Comparison of ENCODE assay signal across 8 cellular contexts in the genomic region with DNA sequence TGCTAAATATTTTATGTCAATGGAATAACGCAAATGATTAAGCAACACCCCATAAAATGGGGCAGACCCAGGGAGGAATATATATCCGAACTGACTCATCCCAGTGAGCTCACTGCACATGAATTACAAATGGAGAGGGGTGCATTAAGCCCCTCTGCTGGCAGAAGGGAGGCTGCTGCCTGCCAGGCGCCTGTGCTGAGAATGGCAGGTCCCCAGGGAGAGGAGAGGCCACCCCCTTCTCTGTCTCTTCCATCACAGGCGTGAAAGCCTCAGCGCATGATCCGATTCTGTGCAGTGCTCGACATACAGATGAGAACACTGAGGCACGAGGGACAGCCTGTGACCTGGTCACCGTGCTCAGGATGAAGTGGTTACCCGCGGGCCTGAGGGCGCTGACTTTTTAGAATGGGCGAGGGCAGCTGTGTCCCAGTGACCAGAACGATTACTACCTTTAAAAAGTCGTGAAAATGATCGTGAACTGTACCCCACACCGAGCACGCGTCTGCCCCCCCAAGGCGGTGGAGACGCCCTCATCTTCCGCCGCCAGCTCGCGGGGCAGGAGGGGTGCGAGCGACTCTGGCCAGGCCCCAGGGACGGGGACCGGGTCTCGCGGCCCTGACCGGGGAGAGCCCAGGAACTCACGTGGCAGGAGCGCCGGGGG.
DNase-seq lines count a peak whose midpoint lies in the region; ATAC-seq, FAIRE-seq and TF ChIP-seq lines count a peak whose summit lies in the region.
"Not testable (repeated sequence)": the region's sequence is repeated elsewhere in the genome, so short reads cannot be mapped to it uniquely, and the experiment has no call there.

No MANE protein-coding gene starts in this region.

- not testable (repeated sequence) for H3K36me3 Mint-ChIP-seq in T-cell; activated naive CD8-positive, alpha-beta T cell

- H3K9ac ChIP-seq in MM.1S (ENCODE audit: low read length) (peak overlapping the region; percentile 75), HepG2 (ENCODE audit: insufficient read depth, low read depth, low read length) (peak overlapping the region; percentile 73)

- H3K4me3 Mint-ChIP-seq in T-cell: peak overlapping the region; percentile 93 to 99 (median 94)
- H3K4me3 Mint-ChIP-seq in activated naive CD8-positive, alpha-beta T cell: peak overlapping the region; percentile 98

- H3K27ac Mint-ChIP-seq in T-cell: peak overlapping the region; percentile 81 to 82
- H3K27ac Mint-ChIP-seq in activated naive CD8-positive, alpha-beta T cell: peak overlapping the region; percentile 90

- not testable (repeated sequence) for ATAC-seq in T-cell (replicated peaks in 1 of 4); HepG2

- not testable (repeated sequence) for H3K9me2 ChIP-seq in MM.1S (replicated peaks; ENCODE audit: insufficient read depth, low read length)

- H3K27me3 ChIP-seq in MM.1S (replicated peaks; ENCODE audit: insufficient read depth, low read length); HepG2 (ENCODE audit: control insufficient read depth in 1 of 2, insufficient read depth in 2 of 2, low read length in 2 of 2); vagina: not testable (repeated sequence)

- TF ChIP-seq CTCF in MM.1S (IDR thresholded peaks at IDR 0.05; ENCODE audit: low read length); epithelial cell of proximal tubule (conservative IDR thresholded peaks at IDR 0.05; ENCODE audit: low read depth, low read length); HepG2 (CRISPR knock-in tag; IDR thresholded peaks at IDR 0.05); retinal pigment epithelial cell (conservative IDR thresholded peaks at IDR 0.05; ENCODE audit: low read depth, low read length); vagina (IDR thresholded peaks at IDR 0.05): not testable (repeated sequence)

- not testable (repeated sequence) for TF ChIP-seq EP300 in HepG2 (IDR thresholded peaks at IDR 0.05; ENCODE audit: low read depth in 2 of 2, low read length in 2 of 2); HepG2 (CRISPR knock-in tag; IDR thresholded peaks at IDR 0.05; ENCODE audit: borderline replicate concordance)

- H2AFZ ChIP-seq in MM.1S (ENCODE audit: low read length): peak overlapping the region; percentile 42; the same call in 1 of the 2 replicates
- H2AFZ ChIP-seq in HepG2 (ENCODE audit: low read length): not testable (repeated sequence)

- BruUV-seq in HepG2 (replicated peaks; lab: Mats Ljungman, UMichigan): TSS peak; percentile 61

- CTCF ChIA-PET in T-cell (lab: Charles Lee); HepG2 (lab: Yijun Ruan, JAX; ENCODE audit: low intra/inter-chr PET ratio, low total read pairs): not testable (repeated sequence)

- POLR2A ChIA-PET in T-cell (lab: Charles Lee); HepG2 (lab: Yijun Ruan, JAX): not testable (repeated sequence)

- H3K4me1 Mint-ChIP-seq in T-cell: peaks cover 4 to 21% (median 17%) of the 10 kb centered on the region in 3 donors
- peaks cover 20% of the 10 kb centered on the region for H3K4me1 Mint-ChIP-seq in activated naive CD8-positive, alpha-beta T cell (ENCODE audit: low read depth)

- H4K20me1 ChIP-seq in MM.1S (ENCODE audit: insufficient read depth, low read length); HepG2 (ENCODE audit: insufficient read depth, low read length): not testable (repeated sequence)

- not testable (repeated sequence) for H3K79me2 ChIP-seq in MM.1S (ENCODE audit: low read length); HepG2 (ENCODE audit: insufficient read depth, low read length)

- not testable (repeated sequence) for FAIRE-seq in HepG2 (lab: Jason Lieb, UNC)

- not testable (repeated sequence) for H3K36me3 ChIP-seq in MM.1S (replicated peaks; ENCODE audit: insufficient read depth, low read length); HepG2 (replicated peaks in 1 of 2; ENCODE audit: control insufficient read depth in 1 of 2, insufficient read depth in 2 of 2, low read length in 2 of 2); vagina

- intact Hi-C loops in HepG2 (cut with micrococcal nuclease; ENCODE audit: unreplicated experiment): loop anchor here (10.0 kb wide), 1 partner anchor 220 kb away; no protein-coding TSS in a partner anchor
- intact Hi-C loops in vagina (cut with DNase I): not testable (repeated sequence)

- TF ChIP-seq RAD21 in HepG2 (CRISPR knock-in tag; IDR thresholded peaks at IDR 0.05): not testable (repeated sequence)

- TF ChIP-seq POLR2A in HepG2 (IDR thresholded peaks at IDR 0.05; ENCODE audit: insufficient read depth in 1 of 2, low read depth in 2 of 2, low read length in 2 of 2); vagina (IDR thresholded peaks at IDR 0.05): not testable (repeated sequence)

- H3K27me3 Mint-ChIP-seq in T-cell; activated naive CD8-positive, alpha-beta T cell: not testable (repeated sequence)

- 0% methylated on average over 15 of the region's 35 CpGs for WGBS in HepG2 (ENCODE audit: low lambda C conversion rate)

- peak overlapping the region; percentile 29; the same call in 1 of the 2 replicates for H3K27ac ChIP-seq in MM.1S (ENCODE audit: low read length)
- H3K27ac ChIP-seq in HepG2 (ENCODE audit: extremely low read length, insufficient read depth, low read length): peak overlapping the region; percentile 87
- peak overlapping the region; percentile 84 for H3K27ac ChIP-seq in vagina

- not testable (repeated sequence) for H3K9me3 Mint-ChIP-seq in T-cell; activated naive CD8-positive, alpha-beta T cell (ENCODE audit: low read depth)

- in situ Hi-C loops in HepG2 (cut with HindIII; ENCODE audit: extremely low pct_ligation_motif_present, low pct_unique_long_range_greater_than_20kb): not testable (repeated sequence)

- H3K4me2 ChIP-seq in MM.1S (ENCODE audit: low read depth, low read length): peak overlapping the region; percentile 60; the same call in 1 of the 2 replicates
- peak overlapping the region; percentile 78 for H3K4me2 ChIP-seq in HepG2 (ENCODE audit: low read depth, low read length)

- DNase-seq in GM04503 (ENCODE audit: low read depth) (peak; percentile 32), MM.1S (peak; percentile 12), T-cell (peak in 22 of 34 experiments; percentile 0 to 34 (median 10)), HepG2 (ENCODE audit: low spot score) (peak; percentile 14), retinal pigment epithelial cell (ENCODE audit: low read depth) (peak; percentile 24)
- DNase-seq in epithelial cell of proximal tubule (ENCODE audit: low read depth); vagina (ENCODE audit: extremely low spot score in 2 of 2): not testable (repeated sequence)

- not testable (repeated sequence) for H3K4me1 ChIP-seq in MM.1S (ENCODE audit: low read length)
- H3K4me1 ChIP-seq in HepG2 (ENCODE audit: insufficient read depth, low read length) (peaks cover 18% of the 10 kb centered on the region), vagina (peaks cover 22% of the 10 kb centered on the region)

- H3F3A ChIP-seq in MM.1S (ENCODE audit: insufficient read depth, low read length): not testable (repeated sequence)

- not testable (repeated sequence) for H3K9me3 ChIP-seq in MM.1S (replicated peaks; ENCODE audit: insufficient read depth, low read length); HepG2 (ENCODE audit: low read length); vagina

- peak overlapping the region; percentile 69 for H3K4me3 ChIP-seq in MM.1S (ENCODE audit: low read length)
- H3K4me3 ChIP-seq in epithelial cell of proximal tubule (ENCODE audit: low read depth, low read length): peak overlapping the region; percentile 65
- H3K4me3 ChIP-seq in HepG2 (replicated peaks in 1 of 3; ENCODE audit: insufficient read depth in 1 of 3, low read depth in 2 of 3, low read length in 3 of 3): peak overlapping the region; percentile 54 to 78 (median 71)
- peak overlapping the region; percentile 50 for H3K4me3 ChIP-seq in retinal pigment epithelial cell (ENCODE audit: low read length)
- H3K4me3 ChIP-seq in vagina: peak overlapping the region; percentile 84 to 86

TF ChIP-seq in HepG2, 621 proteins besides CTCF, POLR2A, EP300 and RAD21 (continues in another document):
- TF ChIP-seq, protein P1, sequence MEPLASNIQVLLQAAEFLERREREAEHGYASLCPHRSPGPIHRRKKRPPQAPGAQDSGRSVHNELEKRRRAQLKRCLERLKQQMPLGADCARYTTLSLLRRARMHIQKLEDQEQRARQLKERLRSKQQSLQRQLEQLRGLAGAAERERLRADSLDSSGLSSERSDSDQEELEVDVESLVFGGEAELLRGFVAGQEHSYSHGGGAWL (CRISPR knock-in tag; IDR thresholded peaks at IDR 0.05): peak; percentile 61; the same call in 1 of the 2 replicates
- TF ChIP-seq CEBPB (IDR thresholded peaks at IDR 0.05; ENCODE audit: borderline replicate concordance, low read depth, low read length) (0 out of 2 replicates have a peak, but pooled peaks have one; percentile 4), BRD4 (CRISPR knock-in tag; IDR thresholded peaks at IDR 0.05) (0 out of 2 replicates have a peak, but pooled peaks have one; percentile 65), ZNF264 (CRISPR knock-in tag; IDR thresholded peaks at IDR 0.05) (0 out of 2 replicates have a peak, but pooled peaks have one; percentile 20)
- TF ChIP-seq, protein P2, sequence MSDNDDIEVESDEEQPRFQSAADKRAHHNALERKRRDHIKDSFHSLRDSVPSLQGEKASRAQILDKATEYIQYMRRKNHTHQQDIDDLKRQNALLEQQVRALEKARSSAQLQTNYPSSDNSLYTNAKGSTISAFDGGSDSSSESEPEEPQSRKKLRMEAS (IDR thresholded peaks at IDR 0.05): peak; percentile 52; the same call in 1 of the 2 replicates

Comparison
In these comparisons a context has a peak if more than half of its experiments do, and no peak if none do; other contexts are left out.
1. H3K27ac ChIP-seq: peak in every context shown above with its lines; median percentile 87 in HepG2; 84 in vagina; 29 in MM.1S.